11 cellular contexts compared by ENCODE assay signal in genomic region chr3:111143-112069, GRCh38.
DNase-seq lines count a peak whose midpoint lies in the region; ATAC-seq and TF ChIP-seq lines count a peak whose summit lies in the region.
"Had no signal": no experiment of that assay in that cellular context is flagged by ENCODE, and none has a peak within 500 bp of the region (broad histone marks: within the 10 kb centered on the region; RNA-seq: fewer than 3 reads in every experiment).

No MANE protein-coding gene starts in this region.

- peak; percentile 87 for ATAC-seq in GM18517 (IDR thresholded peaks at IDR 0.05; ENCODE audit: unreplicated experiment)
- no peak for ATAC-seq in activated CD8-positive, alpha-beta T cell treated with anti-CD3 and anti-CD28 coated beads for 36 hours
- ATAC-seq: activated CD8-positive, alpha-beta T cell treated with anti-CD3 and anti-CD28 coated beads, Interleukin-2, amount 10 ng/mL, durations not matched to agents 7 days and 5 days had no signal

- no peaks in the 10 kb centered on the region for H3K4me1 Mint-ChIP-seq in activated CD8-positive, alpha-beta T cell treated with anti-CD3 and anti-CD28 coated beads for 36 hours (ENCODE audit: low read depth)

- in situ Hi-C loops in HAP-1 (cut with MboI; ENCODE audit: low sequenced_read_pairs) (no loop called here), KBM-7 (cut with MboI; ENCODE audit: low pct_unique_long_range_greater_than_20kb, low sequenced_read_pairs) (no loop called here)

- H3K27ac Mint-ChIP-seq in activated CD8-positive, alpha-beta T cell treated with anti-CD3 and anti-CD28 coated beads for 36 hours, result no peak overlapping the region
- H3K27ac Mint-ChIP-seq: activated CD8-positive, alpha-beta T cell treated with anti-CD3 and anti-CD28 coated beads, Interleukin-2, amount 10 ng/mL, durations not matched to agents 7 days and 5 days; dendritic cell treated with granulocyte-macrophage colony-stimulating factor and Interleukin-4, amounts not matched to agents 40 ng/mL and 50 ng/mL, for 4 days had no signal

- no peaks in the 10 kb centered on the region for H3K36me3 ChIP-seq in HAP-1 (replicated peaks)

- H3K9me3 Mint-ChIP-seq in activated CD8-positive, alpha-beta T cell treated with anti-CD3 and anti-CD28 coated beads for 36 hours, result no peaks in the 10 kb centered on the region

- peak; percentile 69 to 87 for DNase-seq in HAP-1 (ENCODE audit: low spot score in 2 of 2)
- peak; percentile 23 for DNase-seq in KBM-7
- DNase-seq in activated CD4-positive, CD25-positive, alpha-beta regulatory T cell treated with anti-CD3 and anti-CD28 coated beads, Interleukin-2, amount 50 U/mL, for 72 hours, result no peak
- DNase-seq in HEK293T (ENCODE audit: extremely low spot score), result no peak
- DNase-seq in activated CD8-positive, alpha-beta T cell treated with anti-CD3 and anti-CD28 coated beads for 36 hours, result no peak
- no peak for DNase-seq in posterior cingulate gyrus
- DNase-seq: activated CD8-positive, alpha-beta T cell treated with anti-CD3 and anti-CD28 coated beads, Interleukin-2, amount 10 ng/mL, durations not matched to agents 7 days and 5 days; stimulated activated naive CD4-positive, alpha-beta T cell treated with Interleukin-2 at 50 U/mL for 16 hours had no signal

- H3K9me3 ChIP-seq in HAP-1, result no peaks in the 10 kb centered on the region

- no peaks in the 10 kb centered on the region for H3K27me3 ChIP-seq in HAP-1 (ENCODE audit: low read depth)

- CTCF ChIA-PET in HEK293T (lab: Yijun Ruan, JAX), result no interaction called here
- CTCF ChIA-PET in activated CD8-positive, alpha-beta T cell treated with anti-CD3 and anti-CD28 coated beads for 36 hours (lab: Charles Lee), result no interaction called here

- POLR2A ChIA-PET in HEK293T (lab: Yijun Ruan, JAX), result no interaction called here
- POLR2A ChIA-PET in activated CD8-positive, alpha-beta T cell treated with anti-CD3 and anti-CD28 coated beads for 36 hours (lab: Charles Lee), result no interaction called here

- H3K4me1 ChIP-seq in HAP-1, result peaks cover 24% of the 10 kb centered on the region

- H3K27me3 Mint-ChIP-seq in activated CD8-positive, alpha-beta T cell treated with anti-CD3 and anti-CD28 coated beads for 36 hours, result no peaks in the 10 kb centered on the region
- H3K27me3 Mint-ChIP-seq: dendritic cell treated with granulocyte-macrophage colony-stimulating factor and Interleukin-4, amounts not matched to agents 40 ng/mL and 50 ng/mL, for 4 days had no signal

- H3K4me3 ChIP-seq in HAP-1 (no peak overlapping the region), WI38 (ENCODE audit: low read depth, low read length) (peak overlapping the region; percentile 40)

- no peak overlapping the region for H3K4me3 Mint-ChIP-seq in activated CD8-positive, alpha-beta T cell treated with anti-CD3 and anti-CD28 coated beads for 36 hours
- H3K4me3 Mint-ChIP-seq: activated CD8-positive, alpha-beta T cell treated with anti-CD3 and anti-CD28 coated beads, Interleukin-2, amount 10 ng/mL, durations not matched to agents 7 days and 5 days; dendritic cell treated with granulocyte-macrophage colony-stimulating factor and Interleukin-4, amounts not matched to agents 40 ng/mL and 50 ng/mL, for 4 days had no signal

- no peaks in the 10 kb centered on the region for H3K36me3 Mint-ChIP-seq in activated CD8-positive, alpha-beta T cell treated with anti-CD3 and anti-CD28 coated beads for 36 hours (ENCODE audit: low read depth)

- intact Hi-C loops in activated CD8-positive, alpha-beta T cell treated with anti-CD3 and anti-CD28 coated beads for 36 hours (cut with micrococcal nuclease), result no loop called here
- intact Hi-C loops in posterior cingulate gyrus (cut with DNase I), result no loop called here

- TF ChIP-seq CTCF in WI38 (IDR thresholded peaks at IDR 0.05; ENCODE audit: low read depth, low read length), result no peak
- no peak for TF ChIP-seq CTCF in activated CD8-positive, alpha-beta T cell treated with anti-CD3 and anti-CD28 coated beads for 36 hours (IDR thresholded peaks at IDR 0.05)

TF ChIP-seq in HEK293T, 16 proteins besides CTCF, POLR2A, EP300 and RAD21:
- TF ChIP-seq ZNF384 (IDR thresholded peaks at IDR 0.05) (no peak), ARNT (IDR thresholded peaks at IDR 0.05) (no peak), SP1 (IDR thresholded peaks at IDR 0.05) (no peak), L3MBTL2 (conservative IDR thresholded peaks at IDR 0.05) (no peak), TARDBP (IDR thresholded peaks at IDR 0.05) (no peak), LEF1 (IDR thresholded peaks at IDR 0.05; ENCODE audit: borderline replicate concordance) (no peak), BHLHE40 (IDR thresholded peaks at IDR 0.05; ENCODE audit: borderline replicate concordance) (no peak), HDGF (IDR thresholded peaks at IDR 0.05; ENCODE audit: borderline replicate concordance) (no peak), PKNOX1 (IDR thresholded peaks at IDR 0.05) (no peak), NFRKB (IDR thresholded peaks at IDR 0.05) (no peak), FOXM1 (IDR thresholded peaks at IDR 0.05; ENCODE audit: borderline replicate concordance) (no peak), CTBP1 (IDR thresholded peaks at IDR 0.05; ENCODE audit: borderline replicate concordance) (no peak), SUZ12 (IDR thresholded peaks at IDR 0.05) (no peak)

Comparison
In these comparisons a context has a peak if more than half of its experiments do, and no peak if none do; other contexts are left out.
1. DNase-seq: peak in HAP-1 (2 of 2) and KBM-7 (single experiment); none in activated CD4-positive, CD25-positive, alpha-beta regulatory T cell treated with anti-CD3 and anti-CD28 coated beads, Interleukin-2, amount 50 U/mL, for 72 hours (single experiment), HEK293T (single experiment), activated CD8-positive, alpha-beta T cell treated with anti-CD3 and anti-CD28 coated beads for 36 hours (single experiment) and posterior cingulate gyrus (0 of 10).